ENCODE assay signal across 9 cellular contexts in genomic region chr20:35697696-35698297, GRCh38. TPM values are rescaled to one million over a fixed set of nuclear protein-coding genes. Genes with fewer than 3 reads are reported as not detected.
DNase-seq lines count a peak whose midpoint lies in the region; ATAC-seq and TF ChIP-seq lines count a peak whose summit lies in the region.
"Had no signal": no experiment of that assay in that cellular context is flagged by ENCODE, and none has a peak within 500 bp of the region (broad histone marks: within the 10 kb centered on the region; RNA-seq: fewer than 3 reads in every experiment).

No MANE protein-coding gene starts in this region.

- peaks cover 25% of the 10 kb centered on the region for H3K79me2 ChIP-seq in fibroblast of lung (ENCODE audit: control insufficient read depth, insufficient read depth, low read length)

- intact Hi-C loops in left lung (cut with DNase I), result no loop called here

- H3K36me3 ChIP-seq in SJCRH30 (peaks cover 25% of the 10 kb centered on the region), fibroblast of lung (ENCODE audit: control insufficient read depth, insufficient read depth, low read length) (peaks cover 5% of the 10 kb centered on the region), rectal smooth muscle tissue (ENCODE audit: control insufficient read depth, insufficient read depth, low read length) (peaks cover 6% of the 10 kb centered on the region), left lung (peaks cover 0 to 39% of the 10 kb centered on the region in 2 donors)

- H3K27ac ChIP-seq in SJCRH30 (no peak overlapping the region), fibroblast of lung (ENCODE audit: insufficient read depth, low read length) (no peak overlapping the region), rectal smooth muscle tissue (ENCODE audit: low read depth, low read length) (no peak overlapping the region), left lung (no peak overlapping the region)

- no peaks in the 10 kb centered on the region for H3K27me3 ChIP-seq in SJCRH30
- H3K27me3 ChIP-seq in fibroblast of lung (ENCODE audit: control insufficient read depth, insufficient read depth, low read length), result no peaks in the 10 kb centered on the region
- H3K27me3 ChIP-seq in rectal smooth muscle tissue (ENCODE audit: control insufficient read depth, insufficient read depth, low read length), result no peaks in the 10 kb centered on the region
- H3K27me3 ChIP-seq in left lung, result no peaks in the 10 kb centered on the region
- H3K27me3 ChIP-seq: body of pancreas had no signal

- H3K4me3 ChIP-seq in GM12865 (ENCODE audit: low read depth, low read length) (peak overlapping the region; percentile 99), SJCRH30 (peak overlapping the region; percentile 88), fibroblast of lung (replicated peaks in 1 of 4; ENCODE audit: control extremely low read depth in 1 of 4, insufficient read depth in 1 of 4, low read depth in 3 of 4, low read length in 4 of 4) (peak overlapping the region in 2 of 4 experiments; percentile 85 to 100), rectal smooth muscle tissue (ENCODE audit: low read length) (peak overlapping the region; percentile 91), left lung (peak overlapping the region in 1 of 2 donors; percentile 85)

- no peak for TF ChIP-seq CTCF in GM12865 (IDR thresholded peaks at IDR 0.05; ENCODE audit: insufficient read depth, low read depth, low read length, missing control alignments)
- TF ChIP-seq CTCF in fibroblast of lung (conservative IDR thresholded peaks at IDR 0.05 in 1 of 2, IDR thresholded peaks at IDR 0.05 in 1 of 2; ENCODE audit: low read depth in 1 of 2, low read length in 2 of 2), result no peak
- no peak for TF ChIP-seq CTCF in left lung (IDR thresholded peaks at IDR 0.05)

- peak overlapping the region; percentile 81 for H3K4me2 ChIP-seq in fibroblast of lung (ENCODE audit: extremely low read depth, insufficient read depth, low read length)

- H4K20me1 ChIP-seq in fibroblast of lung (ENCODE audit: control insufficient read depth, extremely low read depth, insufficient read depth, low read length), result no peaks in the 10 kb centered on the region

- H2AFZ ChIP-seq in fibroblast of lung (ENCODE audit: low read length), result no peak overlapping the region

- ATAC-seq in left lung (no peak), GM21390 (IDR thresholded peaks at IDR 0.05; ENCODE audit: unreplicated experiment) (no peak)
- ATAC-seq: body of pancreas had no signal

- no peaks in the 10 kb centered on the region for H3K9me3 ChIP-seq in SJCRH30 (replicated peaks)
- no peaks in the 10 kb centered on the region for H3K9me3 ChIP-seq in fibroblast of lung (ENCODE audit: control insufficient read depth, insufficient read depth, low read depth, low read length)
- no peaks in the 10 kb centered on the region for H3K9me3 ChIP-seq in left lung
- H3K9me3 ChIP-seq: body of pancreas had no signal

- H3K4me1 ChIP-seq in SJCRH30 (peaks cover 17% of the 10 kb centered on the region), fibroblast of lung (ENCODE audit: control insufficient read depth, extremely low read depth, insufficient read depth, low read length) (peaks cover 14% of the 10 kb centered on the region), rectal smooth muscle tissue (ENCODE audit: control insufficient read depth, insufficient read depth, low read length) (peaks cover 11% of the 10 kb centered on the region), left lung (peaks cover 10 to 32% of the 10 kb centered on the region in 2 donors)

- DNase-seq in GM12865 (ENCODE audit: low read depth), result no peak
- DNase-seq in SJCRH30, result no peak
- DNase-seq in fibroblast of lung (ENCODE audit: low read depth in 2 of 2), result no peak
- no peak for DNase-seq in DMS114 treated with DMSO at 0.1 percent for 48 hours (lab: John Stamatoyannopoulos, UW; ENCODE audit: unreplicated experiment)
- DNase-seq in AML-193 (lab: John Stamatoyannopoulos, UW), result no peak
- DNase-seq in left lung, result no peak
- DNase-seq: body of pancreas had no signal

- H3K9ac ChIP-seq in fibroblast of lung (ENCODE audit: insufficient read depth, low read length) (no peak overlapping the region), rectal smooth muscle tissue (ENCODE audit: low read length) (no peak overlapping the region)

RNA-seq across cellular contexts. Expression of gene NFS1, which starts 1.4 kb away (rescaled TPM):
- total RNA-seq in SJCRH30 (2014; rRNA removed; shearing (Covaris generic)), result 27.6 and 28.7 TPM in 2 replicates
- 31.7 and 36.5 TPM in 2 replicates for total RNA-seq in fibroblast of lung
- 34.7 and 37.7 TPM in 2 replicates for polyA plus RNA-seq in fibroblast of lung
- 22.8 and 29.9 TPM in 2 replicates for polyA plus RNA-seq in fibroblast of lung (2012)
- 23.9 and 33.3 TPM in 2 replicates for polyA minus RNA-seq in fibroblast of lung (ENCODE audit: low replicate concordance)
- total RNA-seq in left lung, result 10 to 100 TPM; 25.5 to 32.5 TPM

RNA-seq across cellular contexts. Expression of gene ROMO1, which starts 1.4 kb away (rescaled TPM):
- total RNA-seq in SJCRH30 (2014; rRNA removed; shearing (Covaris generic)), result 282 and 419 TPM in 2 replicates
- total RNA-seq in fibroblast of lung, result 118 and 239 TPM in 2 replicates
- polyA plus RNA-seq in fibroblast of lung, result 205 and 222 TPM in 2 replicates
- polyA plus RNA-seq in fibroblast of lung (2012), result 314 and 442 TPM in 2 replicates
- polyA minus RNA-seq in fibroblast of lung (ENCODE audit: low replicate concordance), result 21.9 and 25.9 TPM in 2 replicates
- 100 to 1,000 TPM; 107 to 126 TPM for total RNA-seq in left lung

RNA-seq across cellular contexts. Expression of gene CPNE1, which starts 33.1 kb away (rescaled TPM):
- total RNA-seq in SJCRH30 (2014; rRNA removed; shearing (Covaris generic)), result 276 and 297 TPM in 2 replicates
- total RNA-seq in fibroblast of lung (88.8 and 101 TPM in 2 replicates), left lung (100 to 1,000 TPM; 149 to 185 TPM)
- 128 and 146 TPM in 2 replicates for polyA plus RNA-seq in fibroblast of lung
- polyA plus RNA-seq in fibroblast of lung (2012), result 162 and 173 TPM in 2 replicates
- polyA minus RNA-seq in fibroblast of lung (ENCODE audit: low replicate concordance), result 232 and 304 TPM in 2 replicates

RNA-seq across cellular contexts. Expression of gene RBM12, which starts 33.1 kb away (rescaled TPM):
- total RNA-seq in SJCRH30 (2014; rRNA removed; shearing (Covaris generic)), result 137 and 142 TPM in 2 replicates
- total RNA-seq in fibroblast of lung, result 29.9 and 31.8 TPM in 2 replicates
- 109 and 126 TPM in 2 replicates for polyA plus RNA-seq in fibroblast of lung
- polyA plus RNA-seq in fibroblast of lung (2012), result 49.7 and 52.6 TPM in 2 replicates
- 51.6 and 109 TPM in 2 replicates for polyA minus RNA-seq in fibroblast of lung (ENCODE audit: low replicate concordance)
- 10 to 100 TPM; 71.7 to 74.8 TPM for total RNA-seq in left lung

RNA-seq across cellular contexts. Expression of gene RBM39, which starts 44.3 kb away (rescaled TPM):
- total RNA-seq in SJCRH30 (2014; rRNA removed; shearing (Covaris generic)), result 423 and 517 TPM in 2 replicates
- 462 and 465 TPM in 2 replicates for total RNA-seq in fibroblast of lung
- polyA plus RNA-seq in fibroblast of lung, result 43.1 and 57.7 TPM in 2 replicates
- 113 and 118 TPM in 2 replicates for polyA plus RNA-seq in fibroblast of lung (2012)
- polyA minus RNA-seq in fibroblast of lung (ENCODE audit: low replicate concordance), result 30.1 and 48.9 TPM in 2 replicates
- total RNA-seq in left lung, result 100 to 1,000 TPM; 242 to 270 TPM
